ENCODE assay signal across 28 cellular contexts in genomic region chr1:238581332-238581731, GRCh38.
DNase-seq lines count a peak whose midpoint lies in the region; ATAC-seq and TF ChIP-seq lines count a peak whose summit lies in the region.
"Had no signal": no experiment of that assay in that cellular context is flagged by ENCODE, and none has a peak within 500 bp of the region (broad histone marks: within the 10 kb centered on the region; RNA-seq: fewer than 3 reads in every experiment).

No MANE protein-coding gene starts in this region.

- no peaks in the 10 kb centered on the region for H3K36me3 ChIP-seq in breast epithelium

- H3K27ac Mint-ChIP-seq in MCF 10A (ENCODE audit: low read depth, unreplicated experiment), result no peak overlapping the region
- H3K27ac Mint-ChIP-seq: CD14-positive monocyte had no signal

- H3K9me3 Mint-ChIP-seq in MCF 10A (ENCODE audit: unreplicated experiment), result peaks cover 12% of the 10 kb centered on the region

- H3K27ac ChIP-seq in breast epithelium, result no peak overlapping the region
- H3K27ac ChIP-seq: 22Rv1 had no signal

- H3K4me3 ChIP-seq in breast epithelium, result no peak overlapping the region
- H3K4me3 ChIP-seq: GM12878 had no signal

- no TSS peak for BruUV-seq in MCF 10A (replicated peaks; lab: Mats Ljungman, UMichigan)

- H3K36me3 Mint-ChIP-seq in MCF 10A (ENCODE audit: insufficient read depth, unreplicated experiment), result no peaks in the 10 kb centered on the region
- H3K36me3 Mint-ChIP-seq: CD14-positive monocyte had no signal

- DNase-seq in MCF 10A (ENCODE audit: unreplicated experiment) (peak; percentile 61), breast epithelium (ENCODE audit: low spot score in 2 of 2) (no peak), M059J (ENCODE audit: low read depth) (peak; percentile 68), dedifferentiated amniotic fluid mesenchymal stem cell (ENCODE audit: extremely low spot score) (peak; percentile 56), left colon (no peak), SIG-M5 treated with dmso at 0.1 percent for 504 hours (lab: John Stamatoyannopoulos, UW; ENCODE audit: unreplicated experiment) (no peak)
- no peak for DNase-seq in stimulated activated CD4-positive, alpha-beta T cell treated with anti-CD3 and anti-CD28 coated beads, Interleukin-4, amount 100 ng/mL, for 4 hours
- DNase-seq: AML-193; DMS79 treated with DMSO at 0.1 percent for 48 hours; GDM1; MM.1S; NCI-H1092; NCI-H1436 treated with DMSO at 0.1 percent for 48 hours; NCI-H2029 treated with DMSO at 0.1 percent for 48 hours; NCI-H2171 treated with DMSO at 0.1 percent for 48 hours; NCI-H446 treated with DMSO at 0.1 percent for 48 hours; NCI-H748 treated with DMSO at 0.1 percent for 48 hours; NK-92 treated with Interleukin-12 subunit alpha and Interleukin-12 subunit beta, amount 100 ng/mL, for 24 hours; OCI-M1; RPMI8226; SHP77 treated with DMSO at 0.1 percent for 48 hours; T-helper 1 cell had no signal

- H3K27me3 Mint-ChIP-seq in MCF 10A (ENCODE audit: insufficient read depth, unreplicated experiment), result no peaks in the 10 kb centered on the region

- no peaks in the 10 kb centered on the region for H3K9me3 ChIP-seq in breast epithelium

- H3K27me3 ChIP-seq in breast epithelium, result no peaks in the 10 kb centered on the region

- no peaks in the 10 kb centered on the region for H3K4me1 ChIP-seq in breast epithelium

- TF ChIP-seq CTCF in MCF 10A (IDR thresholded peaks at IDR 0.05; ENCODE audit: unreplicated experiment), result no peak
- no peak for TF ChIP-seq CTCF in breast epithelium (IDR thresholded peaks at IDR 0.05)

- intact Hi-C loops in MCF 10A (cut with micrococcal nuclease), result no loop called here
- intact Hi-C loops in breast epithelium (cut with DNase I; ENCODE audit: low total_unique reads), result no loop called here
- intact Hi-C loops in left colon (cut with DNase I, micrococcal nuclease), result no loop called here

- peaks cover 13% of the 10 kb centered on the region for H3K4me1 Mint-ChIP-seq in MCF 10A (ENCODE audit: insufficient read depth, unreplicated experiment)

- CTCF ChIA-PET in MCF 10A (lab: Yijun Ruan, JAX), result interaction anchor here (1.0 kb wide), 1 partner anchor 16 kb away, joined by 3 read pairs; no protein-coding TSS in a partner anchor

- TF ChIP-seq POLR2A in breast epithelium (IDR thresholded peaks at IDR 0.05), result no peak

- H3K4me3 Mint-ChIP-seq in MCF 10A (ENCODE audit: unreplicated experiment), result no peak overlapping the region
- H3K4me3 Mint-ChIP-seq: CD14-positive monocyte had no signal

- ATAC-seq in left colon (no peak), HG03442 (IDR thresholded peaks at IDR 0.05; ENCODE audit: unreplicated experiment) (no peak)
- ATAC-seq: GM12878, HCT116, SK-N-SH treated with all-trans-retinoic acid at 6 μM for 48 hours had no signal

- POLR2A ChIA-PET in MCF 10A (lab: Yijun Ruan, JAX), result interaction anchor here (0.6 to 0.7 kb wide), 2 partner anchors 290 to 571 kb away, joined by 3 to 7 read pairs; no protein-coding TSS in a partner anchor

Comparison
In these comparisons a context has a peak if more than half of its experiments do, and no peak if none do; other contexts are left out.
1. DNase-seq: peak in MCF 10A (single experiment), M059J (single experiment) and dedifferentiated amniotic fluid mesenchymal stem cell (single experiment); none in breast epithelium (0 of 2), stimulated activated CD4-positive, alpha-beta T cell treated with anti-CD3 and anti-CD28 coated beads, Interleukin-4, amount 100 ng/mL, for 4 hours (0 of 2), left colon (0 of 2) and SIG-M5 treated with dmso at 0.1 percent for 504 hours (single experiment).